In the genomic region with DNA sequence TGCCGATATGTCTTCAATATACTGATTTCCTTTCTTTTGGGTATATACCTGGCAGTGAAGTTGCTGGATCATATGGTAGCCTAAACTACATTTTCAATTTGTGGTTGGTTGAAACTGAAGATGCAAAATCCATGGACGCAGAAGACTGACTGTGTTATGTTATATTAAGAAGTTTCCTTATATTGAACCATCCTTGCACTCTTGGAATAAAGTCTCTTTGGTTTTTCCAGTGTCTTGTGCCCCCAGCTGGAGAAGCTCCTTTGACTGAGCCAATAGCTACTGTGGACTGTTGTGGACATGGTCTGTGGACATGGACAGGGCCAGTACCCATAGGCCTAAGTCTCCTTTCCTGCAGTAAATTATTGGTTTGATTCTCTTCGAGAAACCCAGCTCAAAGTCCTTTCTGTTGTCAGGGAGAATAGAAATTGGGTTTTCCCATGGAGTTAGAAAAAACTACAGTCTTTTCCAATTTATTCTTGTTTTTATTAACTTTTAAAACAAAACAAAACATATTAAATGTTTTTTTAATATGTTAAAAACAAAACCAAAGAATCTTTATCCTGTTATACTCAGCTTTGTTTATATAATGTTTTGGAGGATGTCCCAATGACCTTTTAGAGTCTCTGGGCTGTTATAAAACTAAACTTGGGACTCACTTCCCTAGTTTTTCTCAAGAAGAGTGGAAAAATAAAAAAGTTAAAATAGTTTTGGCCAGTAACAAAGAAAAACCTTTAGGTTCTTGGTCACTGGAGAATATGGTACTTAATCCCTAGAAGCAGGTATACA, we compare ENCODE assay signal across 16 cellular contexts. TPM values are rescaled to one million over a fixed set of nuclear protein-coding genes. Genes with fewer than 3 reads are reported as not detected.
DNase-seq lines count a peak whose midpoint lies in the region; ATAC-seq and TF ChIP-seq lines count a peak whose summit lies in the region.
"Had no signal": no experiment of that assay in that cellular context is flagged by ENCODE, and none has a peak within 500 bp of the region (broad histone marks: within the 10 kb centered on the region; RNA-seq: fewer than 3 reads in every experiment).

No MANE protein-coding gene starts in this region.

- H3K27me3 Mint-ChIP-seq in chondrocyte (ENCODE audit: low read depth), result no peaks in the 10 kb centered on the region
- H3K27me3 Mint-ChIP-seq in T-helper 2 cell treated with Interferon-gamma antibody and Interleukin-4, amounts not matched to agents 5 μg/mL and 100 μg/mL, for 36 hours (ENCODE audit: low read depth), result peaks cover 9% of the 10 kb centered on the region
- peaks cover 4 to 22% of the 10 kb centered on the region in 2 donors for H3K27me3 Mint-ChIP-seq in natural killer cell treated with Interleukin-12 subunit alpha and Interleukin-12 subunit beta and Interleukin-15 and Interleukin-18, amount 100 ng/mL, for 72 hours
- H3K27me3 Mint-ChIP-seq: CD4-positive, alpha-beta T cell had no signal

- H3K4me3 ChIP-seq in left ventricle myocardium inferior, result no peak overlapping the region
- H3K4me3 ChIP-seq: A549 had no signal

- peak overlapping the region; percentile 42 for H3K27ac Mint-ChIP-seq in chondrocyte (ENCODE audit: unreplicated experiment)
- H3K27ac Mint-ChIP-seq in T-helper 2 cell treated with Interferon-gamma antibody and Interleukin-4, amounts not matched to agents 5 μg/mL and 100 μg/mL, for 36 hours, result no peak overlapping the region
- H3K27ac Mint-ChIP-seq in natural killer cell treated with Interleukin-12 subunit alpha and Interleukin-12 subunit beta and Interleukin-15 and Interleukin-18, amount 100 ng/mL, for 72 hours, result no peak overlapping the region
- H3K27ac Mint-ChIP-seq: CD4-positive, alpha-beta T cell; H9 had no signal

- no peak for ATAC-seq in left ventricle myocardium superior
- ATAC-seq in GM18520 (IDR thresholded peaks at IDR 0.05; ENCODE audit: unreplicated experiment), result no peak
- ATAC-seq in natural killer cell treated with Interleukin-12 subunit alpha and Interleukin-12 subunit beta and Interleukin-15 and Interleukin-18, amount 100 ng/mL, for 72 hours, result no peak
- ATAC-seq: A549 had no signal

- peaks cover 14% of the 10 kb centered on the region for H3K9me3 ChIP-seq in left ventricle myocardium inferior (replicated peaks)

- H3K36me3 ChIP-seq in left ventricle myocardium inferior, result no peaks in the 10 kb centered on the region

- H3K4me3 Mint-ChIP-seq in chondrocyte (ENCODE audit: unreplicated experiment), result no peak overlapping the region
- no peak overlapping the region for H3K4me3 Mint-ChIP-seq in T-helper 2 cell treated with Interferon-gamma antibody and Interleukin-4, amounts not matched to agents 5 μg/mL and 100 μg/mL, for 36 hours
- no peak overlapping the region for H3K4me3 Mint-ChIP-seq in natural killer cell treated with Interleukin-12 subunit alpha and Interleukin-12 subunit beta and Interleukin-15 and Interleukin-18, amount 100 ng/mL, for 72 hours
- H3K4me3 Mint-ChIP-seq: CD4-positive, alpha-beta T cell; H9 had no signal

- H3K36me3 Mint-ChIP-seq in chondrocyte (ENCODE audit: low read depth), result peaks cover 11% of the 10 kb centered on the region
- H3K36me3 Mint-ChIP-seq in T-helper 2 cell treated with Interferon-gamma antibody and Interleukin-4, amounts not matched to agents 5 μg/mL and 100 μg/mL, for 36 hours (ENCODE audit: low read depth), result no peaks in the 10 kb centered on the region
- no peaks in the 10 kb centered on the region for H3K36me3 Mint-ChIP-seq in natural killer cell treated with Interleukin-12 subunit alpha and Interleukin-12 subunit beta and Interleukin-15 and Interleukin-18, amount 100 ng/mL, for 72 hours

- H3K4me1 Mint-ChIP-seq in chondrocyte (ENCODE audit: low read depth), result peaks cover 27% of the 10 kb centered on the region
- no peaks in the 10 kb centered on the region for H3K4me1 Mint-ChIP-seq in T-helper 2 cell treated with Interferon-gamma antibody and Interleukin-4, amounts not matched to agents 5 μg/mL and 100 μg/mL, for 36 hours (ENCODE audit: low read depth)
- H3K4me1 Mint-ChIP-seq in natural killer cell treated with Interleukin-12 subunit alpha and Interleukin-12 subunit beta and Interleukin-15 and Interleukin-18, amount 100 ng/mL, for 72 hours (ENCODE audit: low read depth in 2 of 2), result no peaks in the 10 kb centered on the region

- intact Hi-C loops in left ventricle myocardium inferior (cut with micrococcal nuclease) (no loop called here), left ventricle myocardium superior (cut with micrococcal nuclease) (no loop called here)

- H3K4me1 ChIP-seq in left ventricle myocardium inferior, result no peaks in the 10 kb centered on the region
- H3K4me1 ChIP-seq: A549, Caco-2 had no signal

- H3K9me3 Mint-ChIP-seq in chondrocyte (ENCODE audit: low read depth), result peaks cover 12% of the 10 kb centered on the region
- H3K9me3 Mint-ChIP-seq in T-helper 2 cell treated with Interferon-gamma antibody and Interleukin-4, amounts not matched to agents 5 μg/mL and 100 μg/mL, for 36 hours, result peaks cover 6% of the 10 kb centered on the region
- no peaks in the 10 kb centered on the region for H3K9me3 Mint-ChIP-seq in natural killer cell treated with Interleukin-12 subunit alpha and Interleukin-12 subunit beta and Interleukin-15 and Interleukin-18, amount 100 ng/mL, for 72 hours
- H3K9me3 Mint-ChIP-seq: CD4-positive, alpha-beta T cell had no signal

- peak overlapping the region; percentile 61 for H3K27ac ChIP-seq in left ventricle myocardium inferior (replicated peaks)
- H3K27ac ChIP-seq: 22Rv1, A549, C4-2B had no signal

- DNase-seq in left ventricle myocardium inferior, result no peak
- DNase-seq in left ventricle myocardium superior, result no peak
- no peak for DNase-seq in chondrocyte (ENCODE audit: low spot score)
- peak; percentile 46 for DNase-seq in fibroblast of peridontal ligament (ENCODE audit: extremely low read depth)
- DNase-seq in T-helper 2 cell treated with Interferon-gamma antibody and Interleukin-4, amounts not matched to agents 5 μg/mL and 100 μg/mL, for 36 hours (ENCODE audit: low spot score), result no peak
- no peak for DNase-seq in NCI-H1105 treated with DMSO at 0.1 percent for 48 hours (lab: John Stamatoyannopoulos, UW)
- no peak for DNase-seq in natural killer cell treated with Interleukin-12 subunit alpha and Interleukin-12 subunit beta and Interleukin-15 and Interleukin-18, amount 100 ng/mL, for 72 hours (ENCODE audit: low spot score)
- DNase-seq: AML-193; Caco-2; CD4-positive, alpha-beta T cell; GDM1; H9 had no signal

- H3K27me3 ChIP-seq in left ventricle myocardium inferior (ENCODE audit: low read depth), result no peaks in the 10 kb centered on the region

- TF ChIP-seq CTCF in left ventricle myocardium inferior (IDR thresholded peaks at IDR 0.05; ENCODE audit: borderline replicate concordance), result no peak
- peak; percentile 22 for TF ChIP-seq CTCF in chondrocyte (IDR thresholded peaks at IDR 0.05)

RNA-seq across cellular contexts. Expression of gene IL34, which starts 15.2 kb away (rescaled TPM):
- 2.1 TPM for total RNA-seq in left ventricle myocardium inferior
- total RNA-seq in left ventricle myocardium superior, result 1.5 TPM
- total RNA-seq in chondrocyte, result 13.0 to 25.0 TPM (median 20.8 TPM) in 3 replicates
- total RNA-seq in natural killer cell treated with Interleukin-12 subunit alpha and Interleukin-12 subunit beta and Interleukin-15 and Interleukin-18, amount 100 ng/mL, for 72 hours, result 1 to 10 TPM in 1 of 2 donors, not detected in 1; 1.2 TPM

RNA-seq across cellular contexts. Expression of gene MTSS2, which starts 54.7 kb away (rescaled TPM):
- total RNA-seq in left ventricle myocardium inferior (83.9 TPM), left ventricle myocardium superior (101 TPM), chondrocyte (243 to 296 TPM (median 282 TPM) in 3 replicates)
- 1 to 10 TPM in 1 of 2 donors, under 1 TPM in 1; 0.70 to 1.5 TPM for total RNA-seq in natural killer cell treated with Interleukin-12 subunit alpha and Interleukin-12 subunit beta and Interleukin-15 and Interleukin-18, amount 100 ng/mL, for 72 hours

Comparison
In these comparisons a context has a peak if more than half of its experiments do, and no peak if none do; other contexts are left out.
1. RNA of gene MTSS2, which starts 54.7 kb away (total RNA-seq): 243 to 296 TPM in chondrocyte, 101 TPM in left ventricle myocardium superior (single experiment) and 83.9 TPM in left ventricle myocardium inferior (single experiment); 0.70 to 1.5 TPM in natural killer cell treated with Interleukin-12 subunit alpha and Interleukin-12 subunit beta and Interleukin-15 and Interleukin-18, amount 100 ng/mL, for 72 hours; every median in the first group is over 10 times any median in the second.